In the genomic region with DNA sequence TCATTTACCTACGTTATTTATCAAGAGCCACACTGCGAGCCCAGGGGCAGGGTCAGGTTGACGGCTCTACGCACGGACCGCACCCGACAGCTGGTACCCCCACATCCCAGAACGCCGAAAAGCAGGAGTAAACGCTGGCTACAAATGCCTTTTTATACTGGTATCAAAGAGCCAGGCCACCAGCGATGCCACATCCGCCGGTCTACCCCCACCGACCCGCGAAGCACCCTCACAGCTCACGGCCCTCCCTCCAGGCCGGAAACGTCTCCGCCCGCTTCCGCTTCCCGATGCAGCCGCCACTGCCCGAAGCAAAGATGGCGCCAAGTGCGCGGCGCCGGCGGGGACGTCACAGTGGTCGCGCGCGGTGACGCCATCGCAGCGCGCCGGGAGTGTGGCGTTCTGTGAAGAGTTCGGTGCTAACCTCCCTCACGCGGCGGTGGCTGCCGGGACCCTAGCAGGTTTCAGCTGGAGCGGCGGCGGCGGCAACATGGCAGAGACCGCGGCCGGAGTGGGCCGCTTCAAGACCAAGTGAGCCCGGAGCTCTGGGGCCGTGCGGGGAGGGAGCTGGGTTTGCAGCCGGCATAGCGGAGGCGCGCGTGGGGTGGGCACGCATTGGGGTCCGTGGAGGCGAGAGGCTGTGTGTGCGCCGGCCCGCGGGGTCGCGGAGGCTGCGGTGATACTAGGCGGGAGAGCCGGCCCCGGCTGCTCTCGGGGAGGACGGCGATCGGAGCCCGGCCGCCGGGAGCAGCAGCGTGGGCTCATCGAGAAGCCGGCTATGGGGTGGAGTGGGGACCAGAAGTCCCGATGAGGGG, we compare ENCODE assay signal across 1 cellular context.
A peak's percentile ranks its signal among the peaks of the same experiment; 100 is the strongest.
TF ChIP-seq lines count a peak whose summit lies in the region.

A gene (plus strand): TSS at position 376 of the 812 bp plus-strand sequence. CDS start 112 bp downstream, at position 488.

TF ChIP-seq in K562, 482 proteins besides CTCF, POLR2A, EP300 and RAD21 (continued from another document and continues in another):
- TF ChIP-seq TAF1 (IDR thresholded peaks at IDR 0.05; ENCODE audit: control insufficient read depth, extremely low read depth, insufficient read depth, low read length, severe bottlenecking) = peak; percentile 90
- no peak for TF ChIP-seq SMARCC2 (IDR thresholded peaks at IDR 0.05; ENCODE audit: low read depth)
- TF ChIP-seq HDAC1 (IDR thresholded peaks at IDR 0.05) = peak in 1 of 2 experiments; percentile 96; a peak in 2 of 4 replicates
- TF ChIP-seq, protein P1, sequence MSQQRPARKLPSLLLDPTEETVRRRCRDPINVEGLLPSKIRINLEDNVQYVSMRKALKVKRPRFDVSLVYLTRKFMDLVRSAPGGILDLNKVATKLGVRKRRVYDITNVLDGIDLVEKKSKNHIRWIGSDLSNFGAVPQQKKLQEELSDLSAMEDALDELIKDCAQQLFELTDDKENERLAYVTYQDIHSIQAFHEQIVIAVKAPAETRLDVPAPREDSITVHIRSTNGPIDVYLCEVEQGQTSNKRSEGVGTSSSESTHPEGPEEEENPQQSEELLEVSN (IDR thresholded peaks at IDR 0.05; ENCODE audit: borderline replicate concordance in 1 of 2, extremely low read depth in 1 of 2, insufficient read depth in 1 of 2, insufficient read length in 1 of 2, low read depth in 1 of 2, low read length in 1 of 2, poor library complexity in 1 of 2, severe bottlenecking in 1 of 2) = peak; percentile 57 to 73
- TF ChIP-seq HLTF (IDR thresholded peaks at IDR 0.05) = peak; percentile 50; the same call in 1 of the 2 replicates
- TF ChIP-seq ZNF384 (IDR thresholded peaks at IDR 0.05; ENCODE audit: low read depth, low read length) = peak; percentile 43; the same call in 1 of the 2 replicates
- peak; percentile 92 for TF ChIP-seq ZFX (CRISPR knock-in tag; IDR thresholded peaks at IDR 0.05)
- TF ChIP-seq BRD9 (IDR thresholded peaks at IDR 0.05; ENCODE audit: low read depth, partially characterized antibody) = no peak
- no peak for TF ChIP-seq ZNF644 (tag; IDR thresholded peaks at IDR 0.05; ENCODE audit: low read depth)
- peak; percentile 41; the same call in 1 of the 2 replicates for TF ChIP-seq ZNF583 (CRISPR knock-in tag; IDR thresholded peaks at IDR 0.05)
- no peak for TF ChIP-seq HDAC3 (IDR thresholded peaks at IDR 0.05; ENCODE audit: borderline replicate concordance, partially characterized antibody)
- TF ChIP-seq, protein P2, sequence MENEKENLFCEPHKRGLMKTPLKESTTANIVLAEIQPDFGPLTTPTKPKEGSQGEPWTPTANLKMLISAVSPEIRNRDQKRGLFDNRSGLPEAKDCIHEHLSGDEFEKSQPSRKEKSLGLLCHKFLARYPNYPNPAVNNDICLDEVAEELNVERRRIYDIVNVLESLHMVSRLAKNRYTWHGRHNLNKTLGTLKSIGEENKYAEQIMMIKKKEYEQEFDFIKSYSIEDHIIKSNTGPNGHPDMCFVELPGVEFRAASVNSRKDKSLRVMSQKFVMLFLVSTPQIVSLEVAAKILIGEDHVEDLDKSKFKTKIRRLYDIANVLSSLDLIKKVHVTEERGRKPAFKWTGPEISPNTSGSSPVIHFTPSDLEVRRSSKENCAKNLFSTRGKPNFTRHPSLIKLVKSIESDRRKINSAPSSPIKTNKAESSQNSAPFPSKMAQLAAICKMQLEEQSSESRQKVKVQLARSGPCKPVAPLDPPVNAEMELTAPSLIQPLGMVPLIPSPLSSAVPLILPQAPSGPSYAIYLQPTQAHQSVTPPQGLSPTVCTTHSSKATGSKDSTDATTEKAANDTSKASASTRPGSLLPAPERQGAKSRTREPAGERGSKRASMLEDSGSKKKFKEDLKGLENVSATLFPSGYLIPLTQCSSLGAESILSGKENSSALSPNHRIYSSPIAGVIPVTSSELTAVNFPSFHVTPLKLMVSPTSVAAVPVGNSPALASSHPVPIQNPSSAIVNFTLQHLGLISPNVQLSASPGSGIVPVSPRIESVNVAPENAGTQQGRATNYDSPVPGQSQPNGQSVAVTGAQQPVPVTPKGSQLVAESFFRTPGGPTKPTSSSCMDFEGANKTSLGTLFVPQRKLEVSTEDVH (IDR thresholded peaks at IDR 0.05; ENCODE audit: low read depth, partially characterized antibody) = peak; percentile 98
- TF ChIP-seq, protein P3, sequence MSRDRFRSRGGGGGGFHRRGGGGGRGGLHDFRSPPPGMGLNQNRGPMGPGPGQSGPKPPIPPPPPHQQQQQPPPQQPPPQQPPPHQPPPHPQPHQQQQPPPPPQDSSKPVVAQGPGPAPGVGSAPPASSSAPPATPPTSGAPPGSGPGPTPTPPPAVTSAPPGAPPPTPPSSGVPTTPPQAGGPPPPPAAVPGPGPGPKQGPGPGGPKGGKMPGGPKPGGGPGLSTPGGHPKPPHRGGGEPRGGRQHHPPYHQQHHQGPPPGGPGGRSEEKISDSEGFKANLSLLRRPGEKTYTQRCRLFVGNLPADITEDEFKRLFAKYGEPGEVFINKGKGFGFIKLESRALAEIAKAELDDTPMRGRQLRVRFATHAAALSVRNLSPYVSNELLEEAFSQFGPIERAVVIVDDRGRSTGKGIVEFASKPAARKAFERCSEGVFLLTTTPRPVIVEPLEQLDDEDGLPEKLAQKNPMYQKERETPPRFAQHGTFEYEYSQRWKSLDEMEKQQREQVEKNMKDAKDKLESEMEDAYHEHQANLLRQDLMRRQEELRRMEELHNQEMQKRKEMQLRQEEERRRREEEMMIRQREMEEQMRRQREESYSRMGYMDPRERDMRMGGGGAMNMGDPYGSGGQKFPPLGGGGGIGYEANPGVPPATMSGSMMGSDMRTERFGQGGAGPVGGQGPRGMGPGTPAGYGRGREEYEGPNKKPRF (IDR thresholded peaks at IDR 0.05; ENCODE audit: low read depth, low read length) = no peak
- no peak for TF ChIP-seq KAT8 (IDR thresholded peaks at IDR 0.05; ENCODE audit: low read depth)
- TF ChIP-seq ZNF785 (CRISPR knock-in tag; IDR thresholded peaks at IDR 0.05) = no peak
- TF ChIP-seq EP400 (IDR thresholded peaks at IDR 0.05) = peak; percentile 96
- peak; percentile 11; the same call in 1 of the 2 replicates for TF ChIP-seq CBFA2T3 (IDR thresholded peaks at IDR 0.05)
- TF ChIP-seq SRSF3 (IDR thresholded peaks at IDR 0.05; ENCODE audit: insufficient read depth, low read length) = no peak
- no peak for TF ChIP-seq ZNF551 (CRISPR knock-in tag; IDR thresholded peaks at IDR 0.05)
- peak; percentile 91 for TF ChIP-seq CCNT2 (IDR thresholded peaks at IDR 0.05; ENCODE audit: borderline replicate concordance, extremely low read depth, insufficient read length, low read depth, low read length)
- TF ChIP-seq, protein P4, sequence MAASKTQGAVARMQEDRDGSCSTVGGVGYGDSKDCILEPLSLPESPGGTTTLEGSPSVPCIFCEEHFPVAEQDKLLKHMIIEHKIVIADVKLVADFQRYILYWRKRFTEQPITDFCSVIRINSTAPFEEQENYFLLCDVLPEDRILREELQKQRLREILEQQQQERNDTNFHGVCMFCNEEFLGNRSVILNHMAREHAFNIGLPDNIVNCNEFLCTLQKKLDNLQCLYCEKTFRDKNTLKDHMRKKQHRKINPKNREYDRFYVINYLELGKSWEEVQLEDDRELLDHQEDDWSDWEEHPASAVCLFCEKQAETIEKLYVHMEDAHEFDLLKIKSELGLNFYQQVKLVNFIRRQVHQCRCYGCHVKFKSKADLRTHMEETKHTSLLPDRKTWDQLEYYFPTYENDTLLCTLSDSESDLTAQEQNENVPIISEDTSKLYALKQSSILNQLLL (CRISPR knock-in tag; IDR thresholded peaks at IDR 0.05; ENCODE audit: borderline replicate concordance) = no peak
- peak; percentile 41 for TF ChIP-seq FOSL1 (tag; conservative IDR thresholded peaks at IDR 0.05)
- no peak for TF ChIP-seq SRSF7 (optimal IDR thresholded peaks at IDR 0.05; ENCODE audit: low read depth, low read length)
- peak; percentile 99 for TF ChIP-seq KHSRP (IDR thresholded peaks at IDR 0.05)
- TF ChIP-seq, protein P5, sequence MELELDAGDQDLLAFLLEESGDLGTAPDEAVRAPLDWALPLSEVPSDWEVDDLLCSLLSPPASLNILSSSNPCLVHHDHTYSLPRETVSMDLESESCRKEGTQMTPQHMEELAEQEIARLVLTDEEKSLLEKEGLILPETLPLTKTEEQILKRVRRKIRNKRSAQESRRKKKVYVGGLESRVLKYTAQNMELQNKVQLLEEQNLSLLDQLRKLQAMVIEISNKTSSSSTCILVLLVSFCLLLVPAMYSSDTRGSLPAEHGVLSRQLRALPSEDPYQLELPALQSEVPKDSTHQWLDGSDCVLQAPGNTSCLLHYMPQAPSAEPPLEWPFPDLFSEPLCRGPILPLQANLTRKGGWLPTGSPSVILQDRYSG (tag; conservative IDR thresholded peaks at IDR 0.05; ENCODE audit: low read depth) = no peak
- TF ChIP-seq ZNF197 (CRISPR knock-in tag; IDR thresholded peaks at IDR 0.05; ENCODE audit: low read depth) = no peak
- TF ChIP-seq, protein P6, sequence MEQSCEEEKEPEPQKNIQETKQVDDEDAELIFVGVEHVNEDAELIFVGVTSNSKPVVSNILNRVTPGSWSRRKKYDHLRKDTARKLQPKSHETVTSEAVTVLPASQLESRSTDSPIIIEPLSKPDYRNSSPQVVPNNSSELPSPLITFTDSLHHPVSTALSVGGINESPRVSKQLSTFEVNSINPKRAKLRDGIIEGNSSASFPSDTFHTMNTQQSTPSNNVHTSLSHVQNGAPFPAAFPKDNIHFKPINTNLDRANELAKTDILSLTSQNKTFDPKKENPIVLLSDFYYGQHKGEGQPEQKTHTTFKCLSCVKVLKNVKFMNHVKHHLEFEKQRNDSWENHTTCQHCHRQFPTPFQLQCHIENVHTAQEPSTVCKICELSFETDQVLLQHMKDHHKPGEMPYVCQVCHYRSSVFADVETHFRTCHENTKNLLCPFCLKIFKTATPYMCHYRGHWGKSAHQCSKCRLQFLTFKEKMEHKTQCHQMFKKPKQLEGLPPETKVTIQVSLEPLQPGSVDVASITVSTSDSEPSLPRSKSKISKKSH (CRISPR knock-in tag; IDR thresholded peaks at IDR 0.05) = no peak
- peak; percentile 89 for TF ChIP-seq PCBP1 (IDR thresholded peaks at IDR 0.05; ENCODE audit: low read depth, low read length, poor library complexity, severe bottlenecking)
- TF ChIP-seq ZNF76 (CRISPR knock-in tag; IDR thresholded peaks at IDR 0.05; ENCODE audit: borderline replicate concordance) = no peak
- no peak for TF ChIP-seq PHTF2 (CRISPR knock-in tag; IDR thresholded peaks at IDR 0.05)
- peak; percentile 96 for TF ChIP-seq ETV5 (CRISPR knock-in tag; IDR thresholded peaks at IDR 0.05; ENCODE audit: low read depth)
- TF ChIP-seq TCF3 (CRISPR knock-in tag; IDR thresholded peaks at IDR 0.05) = peak; percentile 43
- TF ChIP-seq ZNF165 (CRISPR knock-in tag; IDR thresholded peaks at IDR 0.05; ENCODE audit: borderline replicate concordance) = no peak
- TF ChIP-seq DPF2 (IDR thresholded peaks at IDR 0.05) = no peak
- TF ChIP-seq ZNF436 (CRISPR knock-in tag; IDR thresholded peaks at IDR 0.05) = peak; percentile 30; the same call in 1 of the 2 replicates
- TF ChIP-seq CREB1 (IDR thresholded peaks at IDR 0.05) = peak; percentile 100
- TF ChIP-seq CREB1 (CRISPR knock-in tag; IDR thresholded peaks at IDR 0.05) = peak; percentile 100
- TF ChIP-seq SIX5 (IDR thresholded peaks at IDR 0.05; ENCODE audit: borderline replicate concordance in 1 of 2, insufficient read depth in 1 of 2, low read depth in 1 of 2, low read length in 2 of 2) = peak; percentile 93 to 94
- no peak for TF ChIP-seq PCBP2 (IDR thresholded peaks at IDR 0.05; ENCODE audit: low read depth, low read length, poor library complexity, severe bottlenecking)
- TF ChIP-seq, protein P7, sequence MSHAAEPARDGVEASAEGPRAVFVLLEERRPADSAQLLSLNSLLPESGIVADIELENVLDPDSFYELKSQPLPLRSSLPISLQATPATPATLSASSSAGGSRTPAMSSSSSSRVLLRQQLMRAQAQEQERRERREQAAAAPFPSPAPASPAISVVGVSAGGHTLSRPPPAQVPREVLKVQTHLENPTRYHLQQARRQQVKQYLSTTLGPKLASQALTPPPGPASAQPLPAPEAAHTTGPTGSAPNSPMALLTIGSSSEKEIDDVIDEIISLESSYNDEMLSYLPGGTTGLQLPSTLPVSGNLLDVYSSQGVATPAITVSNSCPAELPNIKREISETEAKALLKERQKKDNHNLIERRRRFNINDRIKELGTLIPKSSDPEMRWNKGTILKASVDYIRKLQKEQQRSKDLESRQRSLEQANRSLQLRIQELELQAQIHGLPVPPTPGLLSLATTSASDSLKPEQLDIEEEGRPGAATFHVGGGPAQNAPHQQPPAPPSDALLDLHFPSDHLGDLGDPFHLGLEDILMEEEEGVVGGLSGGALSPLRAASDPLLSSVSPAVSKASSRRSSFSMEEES (CRISPR knock-in tag; IDR thresholded peaks at IDR 0.05) = no peak
- peak; percentile 95 for TF ChIP-seq MBD2 (IDR thresholded peaks at IDR 0.05; ENCODE audit: borderline replicate concordance, low read depth)
- no peak for TF ChIP-seq SMAD2 (IDR thresholded peaks at IDR 0.05; ENCODE audit: low read depth, low read length)
- TF ChIP-seq KDM5B (IDR thresholded peaks at IDR 0.05; ENCODE audit: insufficient replicate concordance, low read depth, low read length) = peak; percentile 89
- peak; percentile 100 for TF ChIP-seq HCFC1 (IDR thresholded peaks at IDR 0.05; ENCODE audit: low read depth, low read length)
- TF ChIP-seq FOXJ3 (CRISPR knock-in tag; IDR thresholded peaks at IDR 0.05) = no peak
- TF ChIP-seq SRF (CRISPR knock-in tag; IDR thresholded peaks at IDR 0.05) = no peak
- TF ChIP-seq THRAP3 (IDR thresholded peaks at IDR 0.05; ENCODE audit: borderline replicate concordance) = no peak
- TF ChIP-seq ZNF431 (CRISPR knock-in tag; IDR thresholded peaks at IDR 0.05) = 0 out of 2 replicates have a peak, but pooled peaks have one; percentile 20
- TF ChIP-seq ZNF143 (CRISPR knock-in tag; IDR thresholded peaks at IDR 0.05) = peak; percentile 62; the same call in 1 of the 2 replicates
- TF ChIP-seq MEF2D (tag; conservative IDR thresholded peaks at IDR 0.05; ENCODE audit: low read depth) = no peak
- TF ChIP-seq, protein P8, sequence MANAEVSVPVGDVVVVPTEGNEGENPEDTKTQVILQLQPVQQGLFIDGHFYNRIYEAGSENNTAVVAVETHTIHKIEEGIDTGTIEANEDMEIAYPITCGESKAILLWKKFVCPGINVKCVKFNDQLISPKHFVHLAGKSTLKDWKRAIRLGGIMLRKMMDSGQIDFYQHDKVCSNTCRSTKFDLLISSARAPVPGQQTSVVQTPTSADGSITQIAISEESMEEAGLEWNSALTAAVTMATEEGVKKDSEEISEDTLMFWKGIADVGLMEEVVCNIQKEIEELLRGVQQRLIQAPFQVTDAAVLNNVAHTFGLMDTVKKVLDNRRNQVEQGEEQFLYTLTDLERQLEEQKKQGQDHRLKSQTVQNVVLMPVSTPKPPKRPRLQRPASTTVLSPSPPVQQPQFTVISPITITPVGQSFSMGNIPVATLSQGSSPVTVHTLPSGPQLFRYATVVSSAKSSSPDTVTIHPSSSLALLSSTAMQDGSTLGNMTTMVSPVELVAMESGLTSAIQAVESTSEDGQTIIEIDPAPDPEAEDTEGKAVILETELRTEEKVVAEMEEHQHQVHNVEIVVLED (CRISPR knock-in tag; IDR thresholded peaks at IDR 0.05) = peak; percentile 90
- TF ChIP-seq, protein P9, sequence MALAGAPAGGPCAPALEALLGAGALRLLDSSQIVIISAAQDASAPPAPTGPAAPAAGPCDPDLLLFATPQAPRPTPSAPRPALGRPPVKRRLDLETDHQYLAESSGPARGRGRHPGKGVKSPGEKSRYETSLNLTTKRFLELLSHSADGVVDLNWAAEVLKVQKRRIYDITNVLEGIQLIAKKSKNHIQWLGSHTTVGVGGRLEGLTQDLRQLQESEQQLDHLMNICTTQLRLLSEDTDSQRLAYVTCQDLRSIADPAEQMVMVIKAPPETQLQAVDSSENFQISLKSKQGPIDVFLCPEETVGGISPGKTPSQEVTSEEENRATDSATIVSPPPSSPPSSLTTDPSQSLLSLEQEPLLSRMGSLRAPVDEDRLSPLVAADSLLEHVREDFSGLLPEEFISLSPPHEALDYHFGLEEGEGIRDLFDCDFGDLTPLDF (CRISPR knock-in tag; IDR thresholded peaks at IDR 0.05) = peak; percentile 77; the same call in 1 of the 2 replicates
- TF ChIP-seq RBM22 (IDR thresholded peaks at IDR 0.05; ENCODE audit: low read depth, low read length, poor library complexity, severe bottlenecking) = no peak
